ENCODE assay signal across 21 cellular contexts in genomic region chr11:47348131-47348802, GRCh38. TPM values are rescaled to one million over a fixed set of nuclear protein-coding genes. Genes with fewer than 3 reads are reported as not detected.
"Had no signal": no experiment of that assay in that cellular context is flagged by ENCODE, and none has a peak within 500 bp of the region (broad histone marks: within the 10 kb centered on the region; RNA-seq: fewer than 3 reads in every experiment).

No MANE protein-coding gene starts in this region.

- H3K27ac Mint-ChIP-seq: activated B cell treated with CpG ODN at 0.5 μM for 24 hours; activated CD4-positive, alpha-beta T cell treated with anti-CD3 and anti-CD28 coated beads, Interleukin-2, amount 10 ng/mL, durations not matched to agents 24 days and 14 days; activated naive CD4-positive, alpha-beta T cell treated with anti-CD3 and anti-CD28 coated beads, Interleukin-2, amount 10 ng/mL, durations not matched to agents 7 days and 5 days; activated naive CD8-positive, alpha-beta T cell treated with anti-CD3 and anti-CD28 coated beads, Interleukin-2, amount 10 ng/mL, durations not matched to agents 7 days and 5 days had no signal

- H3K4me3 Mint-ChIP-seq: activated B cell treated with CpG ODN at 0.5 μM for 24 hours; activated CD4-positive, alpha-beta T cell treated with anti-CD3 and anti-CD28 coated beads, Interleukin-2, amount 10 ng/mL, durations not matched to agents 24 days and 14 days; activated naive CD4-positive, alpha-beta T cell treated with anti-CD3 and anti-CD28 coated beads, Interleukin-2, amount 10 ng/mL, durations not matched to agents 7 days and 5 days; activated naive CD8-positive, alpha-beta T cell treated with anti-CD3 and anti-CD28 coated beads, Interleukin-2, amount 10 ng/mL, durations not matched to agents 7 days and 5 days; activated T-cell treated with anti-CD3 and anti-CD28 coated beads, Interleukin-2, amount 50 U/mL, for 4 hours had no signal

- H3K9me3 ChIP-seq: adrenal gland had no signal

- H3K36me3 ChIP-seq: adrenal gland had no signal

- H3K4me1 Mint-ChIP-seq: activated B cell treated with CpG ODN at 0.5 μM for 24 hours; activated CD4-positive, alpha-beta T cell treated with anti-CD3 and anti-CD28 coated beads, Interleukin-2, amount 10 ng/mL, durations not matched to agents 24 days and 14 days; activated naive CD4-positive, alpha-beta T cell treated with anti-CD3 and anti-CD28 coated beads, Interleukin-2, amount 10 ng/mL, durations not matched to agents 7 days and 5 days; activated naive CD8-positive, alpha-beta T cell treated with anti-CD3 and anti-CD28 coated beads, Interleukin-2, amount 10 ng/mL, durations not matched to agents 7 days and 5 days had no signal

- H3K36me3 Mint-ChIP-seq: activated naive CD4-positive, alpha-beta T cell treated with anti-CD3 and anti-CD28 coated beads, Interleukin-2, amount 10 ng/mL, durations not matched to agents 7 days and 5 days; activated naive CD8-positive, alpha-beta T cell treated with anti-CD3 and anti-CD28 coated beads, Interleukin-2, amount 10 ng/mL, durations not matched to agents 7 days and 5 days had no signal

- H3K27ac ChIP-seq: adrenal gland, RWPE1 had no signal

- ATAC-seq: activated T-cell treated with anti-CD3 and anti-CD28 coated beads, Interleukin-2, amount 50 U/mL, for 4 hours had no signal

- FAIRE-seq: TTC549 had no signal

- H3K4me3 ChIP-seq: adrenal gland had no signal

- DNase-seq: activated B cell treated with CpG ODN at 0.5 μM for 24 hours; activated CD4-positive, alpha-beta T cell treated with anti-CD3 and anti-CD28 coated beads for 1 hour; activated CD4-positive, alpha-beta T cell treated with anti-CD3 and anti-CD28 coated beads, Interleukin-2, amount 50 U/mL, for 48 hours; activated CD8-positive, alpha-beta memory T cell treated with anti-CD3 and anti-CD28 coated beads for 24 hours; activated effector memory CD4-positive, alpha-beta T cell treated with anti-CD3 and anti-CD28 coated beads, Interleukin-2, amount 50 U/mL, for 16 hours; activated naive CD8-positive, alpha-beta T cell treated with anti-CD3 and anti-CD28 coated beads, Interleukin-2, amount 10 ng/mL, durations not matched to agents 7 days and 5 days; activated T-cell treated with anti-CD3 and anti-CD28 coated beads, Interleukin-2, amount 50 U/mL, for 4 hours; central memory CD4-positive, alpha-beta T cell; NCI-H187 treated with DMSO at 0.1 percent for 48 hours; NCI-H2081 treated with DMSO at 0.1 percent for 48 hours; NCI-H226; NCI-H774; NK-92 treated with Interleukin-12 subunit alpha and Interleukin-12 subunit beta, amount 100 ng/mL, for 24 hours; T1000 had no signal

- H3K27me3 ChIP-seq: adrenal gland had no signal

- H3K27me3 Mint-ChIP-seq: activated B cell treated with CpG ODN at 0.5 μM for 24 hours; activated CD4-positive, alpha-beta T cell treated with anti-CD3 and anti-CD28 coated beads, Interleukin-2, amount 10 ng/mL, durations not matched to agents 24 days and 14 days; activated naive CD8-positive, alpha-beta T cell treated with anti-CD3 and anti-CD28 coated beads, Interleukin-2, amount 10 ng/mL, durations not matched to agents 7 days and 5 days had no signal

- H3K9me3 Mint-ChIP-seq: activated B cell treated with CpG ODN at 0.5 μM for 24 hours; activated CD4-positive, alpha-beta T cell treated with anti-CD3 and anti-CD28 coated beads, Interleukin-2, amount 10 ng/mL, durations not matched to agents 24 days and 14 days; activated naive CD4-positive, alpha-beta T cell treated with anti-CD3 and anti-CD28 coated beads, Interleukin-2, amount 10 ng/mL, durations not matched to agents 7 days and 5 days; activated naive CD8-positive, alpha-beta T cell treated with anti-CD3 and anti-CD28 coated beads, Interleukin-2, amount 10 ng/mL, durations not matched to agents 7 days and 5 days; activated T-cell treated with anti-CD3 and anti-CD28 coated beads, Interleukin-2, amount 50 U/mL, for 4 hours had no signal

RNA-seq across cellular contexts. Expression of gene MYBPC3, which starts 4.2 kb away (rescaled TPM):
- total RNA-seq: activated CD4-positive, alpha-beta T cell treated with anti-CD3 and anti-CD28 coated beads, Interleukin-2, amount 10 ng/mL, durations not matched to agents 24 days and 14 days; activated T-cell treated with anti-CD3 and anti-CD28 coated beads, Interleukin-2, amount 50 U/mL, for 4 hours; SK-MEL-5 had no signal

RNA-seq across cellular contexts. Expression of gene SPI1, which starts 30.1 kb away (rescaled TPM):
- total RNA-seq: activated CD4-positive, alpha-beta T cell treated with anti-CD3 and anti-CD28 coated beads, Interleukin-2, amount 10 ng/mL, durations not matched to agents 24 days and 14 days; NCI-H460; SK-MEL-5 had no signal
